1 cellular context compared by ENCODE assay signal in genomic region chr3:112539825-112540517, GRCh38.
TF ChIP-seq lines count a peak whose summit lies in the region.

No MANE protein-coding gene starts in this region.

TF ChIP-seq in SK-N-SH, 30 proteins besides CTCF, POLR2A, EP300 and RAD21 (continued from another document):
- TF ChIP-seq ZBTB33 (IDR thresholded peaks at IDR 0.05; ENCODE audit: borderline replicate concordance, low read depth) = no peak
- no peak for TF ChIP-seq YY1 (IDR thresholded peaks at IDR 0.05; ENCODE audit: low read depth)
